41 cellular contexts compared by ENCODE assay signal in the genomic region with DNA sequence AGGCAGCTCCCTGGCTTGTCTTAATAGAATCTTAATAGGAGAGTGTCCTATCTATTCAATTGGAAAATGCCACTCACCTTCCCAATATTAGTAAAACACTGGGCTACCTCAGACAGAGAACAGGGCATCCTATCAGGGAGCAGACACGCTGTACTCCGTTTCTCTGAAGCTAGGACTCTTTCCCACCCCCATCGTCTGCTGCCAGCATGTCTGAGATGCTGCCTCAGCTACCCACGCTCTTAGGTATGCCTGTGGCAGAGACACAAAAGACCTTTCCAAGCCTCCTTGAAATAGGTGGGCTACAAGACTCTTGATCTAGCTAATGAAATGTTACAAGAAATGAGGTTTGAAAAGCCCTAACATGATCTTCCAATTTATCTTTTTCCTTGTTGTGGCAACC. TPM values are rescaled to one million over a fixed set of nuclear protein-coding genes. Genes with fewer than 3 reads are reported as not detected.
"Had no signal": no experiment of that assay in that cellular context is flagged by ENCODE, and none has a peak within 500 bp of the region (broad histone marks: within the 10 kb centered on the region; RNA-seq: fewer than 3 reads in every experiment).

No MANE protein-coding gene starts in this region.

- H3K27ac Mint-ChIP-seq: activated naive CD4-positive, alpha-beta T cell treated with anti-CD3 and anti-CD28 coated beads for 36 hours; activated naive CD4-positive, alpha-beta T cell treated with anti-CD3 and anti-CD28 coated beads, Interleukin-2, amount 10 ng/mL, durations not matched to agents 7 days and 5 days; activated naive CD4-positive, alpha-beta T cell treated with anti-CD3 and anti-CD28 coated beads, Interleukin-2, amount 50 U/mL, for 24 hours; activated naive CD4-positive, alpha-beta T cell treated with anti-CD3 and anti-CD28 coated beads, Interleukin-2, amount 50 U/mL, for 72 hours; activated naive CD8-positive, alpha-beta T cell; activated naive CD8-positive, alpha-beta T cell treated with anti-CD3 and anti-CD28 coated beads for 36 hours; activated naive CD8-positive, alpha-beta T cell treated with anti-CD3 and anti-CD28 coated beads, Interleukin-2, amount 10 ng/mL, durations not matched to agents 7 days and 5 days; activated naive CD8-positive, alpha-beta T cell treated with anti-CD3 and anti-CD28 coated beads, Interleukin-2, amount 50 U/mL, for 24 hours; activated T-cell treated with anti-CD3 and anti-CD28 coated beads, Interleukin-2, amount 50 U/mL, for 24 hours; activated T-cell treated with anti-CD3 and anti-CD28 coated beads, Interleukin-2, amount 50 U/mL, for 72 hours; activated T-helper 1 cell treated with anti-CD3 and anti-CD28 coated beads, Interleukin-12 subunit alpha, Interleukin-12 subunit beta, Interleukin-2, Interleukin-4 antibody, amounts not matched to agents 30 ng/mL and 10 ng/mL and 1 ng/mL, durations not matched to agents 14 hours and 24 hours and 36 hours; activated T-helper 17 cell treated with anti-CD3 and anti-CD28 coated beads, Interleukin-2, amount 50 U/mL, for 72 hours; activated T-helper 2 cell treated with anti-CD3 and anti-CD28 coated beads, Interferon-gamma antibody, Interleukin-2, Interleukin-4, amounts not matched to agents 10 μg/mL and 5 μg/mL and 100 μg/mL, durations not matched to agents 14 hours and 24 hours and 36 hours had no signal

- ATAC-seq: activated naive CD4-positive, alpha-beta T cell treated with anti-CD3 and anti-CD28 coated beads, Interleukin-2, amount 50 U/mL, for 72 hours; activated naive CD8-positive, alpha-beta T cell treated with anti-CD3 and anti-CD28 coated beads, Interleukin-2, amount 50 U/mL, for 24 hours; activated T-cell treated with anti-CD3 and anti-CD28 coated beads, Interleukin-2, amount 50 U/mL, for 72 hours; activated T-helper 17 cell treated with anti-CD3 and anti-CD28 coated beads, Interleukin-2, amount 50 U/mL, for 72 hours; body of pancreas had no signal

- H3K9me3 Mint-ChIP-seq: activated naive CD4-positive, alpha-beta T cell treated with anti-CD3 and anti-CD28 coated beads for 36 hours; activated naive CD4-positive, alpha-beta T cell treated with anti-CD3 and anti-CD28 coated beads, Interleukin-2, amount 10 ng/mL, durations not matched to agents 7 days and 5 days; activated naive CD4-positive, alpha-beta T cell treated with anti-CD3 and anti-CD28 coated beads, Interleukin-2, amount 50 U/mL, for 24 hours; activated naive CD4-positive, alpha-beta T cell treated with anti-CD3 and anti-CD28 coated beads, Interleukin-2, amount 50 U/mL, for 72 hours; activated naive CD8-positive, alpha-beta T cell treated with anti-CD3 and anti-CD28 coated beads for 36 hours; activated naive CD8-positive, alpha-beta T cell treated with anti-CD3 and anti-CD28 coated beads, Interleukin-2, amount 10 ng/mL, durations not matched to agents 7 days and 5 days; activated naive CD8-positive, alpha-beta T cell treated with anti-CD3 and anti-CD28 coated beads, Interleukin-2, amount 50 U/mL, for 24 hours; activated T-cell treated with anti-CD3 and anti-CD28 coated beads, Interleukin-2, amount 50 U/mL, for 24 hours; activated T-cell treated with anti-CD3 and anti-CD28 coated beads, Interleukin-2, amount 50 U/mL, for 72 hours; activated T-helper 1 cell treated with anti-CD3 and anti-CD28 coated beads, Interleukin-12 subunit alpha, Interleukin-12 subunit beta, Interleukin-2, Interleukin-4 antibody, amounts not matched to agents 30 ng/mL and 10 ng/mL and 1 ng/mL, durations not matched to agents 14 hours and 24 hours and 36 hours; activated T-helper 17 cell treated with anti-CD3 and anti-CD28 coated beads, Interleukin-2, amount 50 U/mL, for 72 hours; activated T-helper 2 cell treated with anti-CD3 and anti-CD28 coated beads, Interferon-gamma antibody, Interleukin-2, Interleukin-4, amounts not matched to agents 10 μg/mL and 5 μg/mL and 100 μg/mL, durations not matched to agents 14 hours and 24 hours and 36 hours; central memory CD8-positive, alpha-beta T cell had no signal

- DNase-seq: activated effector memory CD4-positive, alpha-beta T cell treated with anti-CD3 and anti-CD28 coated beads, Interleukin-2, amount 50 U/mL, for 16 hours; activated effector memory CD4-positive, alpha-beta T cell treated with Interleukin-2 at 50 U/mL for 16 hours; activated gamma-delta T cell; activated gamma-delta T cell treated with Interleukin-2 at 50 U/mL for 16 hours; activated naive CD4-positive, alpha-beta T cell; activated naive CD4-positive, alpha-beta T cell treated with anti-CD3 and anti-CD28 coated beads for 36 hours; activated naive CD4-positive, alpha-beta T cell treated with anti-CD3 and anti-CD28 coated beads, Interleukin-2, amount 10 ng/mL, durations not matched to agents 7 days and 5 days; activated naive CD4-positive, alpha-beta T cell treated with anti-CD3 and anti-CD28 coated beads, Interleukin-2, amount 50 U/mL, for 16 hours; activated naive CD4-positive, alpha-beta T cell treated with Interleukin-2 at 50 U/mL for 16 hours; activated naive CD8-positive, alpha-beta T cell treated with anti-CD3 and anti-CD28 coated beads for 36 hours; activated naive CD8-positive, alpha-beta T cell treated with anti-CD3 and anti-CD28 coated beads, Interleukin-2, amount 10 ng/mL, durations not matched to agents 7 days and 5 days; activated naive CD8-positive, alpha-beta T cell treated with anti-CD3 and anti-CD28 coated beads, Interleukin-2, amount 50 U/mL, for 24 hours; activated T-cell treated with anti-CD3 and anti-CD28 coated beads for 4 hours; activated T-cell treated with anti-CD3 and anti-CD28 coated beads, Interleukin-2, amount 50 U/mL, for 1 hour; activated T-cell treated with anti-CD3 and anti-CD28 coated beads, Interleukin-2, amount 50 U/mL, for 24 hours; activated T-cell treated with anti-CD3 and anti-CD28 coated beads, Interleukin-2, amount 50 U/mL, for 48 hours; activated T-cell treated with anti-CD3 and anti-CD28 coated beads, Interleukin-2, amount 50 U/mL, for 72 hours; adrenal gland; amniotic stem cell; amygdala; anterior cingulate cortex; aorta; body of pancreas; brain microvascular endothelial cell; central memory CD4-positive, alpha-beta T cell; cerebellar nuclear complex had no signal

- H3K36me3 Mint-ChIP-seq: activated naive CD4-positive, alpha-beta T cell treated with anti-CD3 and anti-CD28 coated beads, Interleukin-2, amount 10 ng/mL, durations not matched to agents 7 days and 5 days; activated naive CD4-positive, alpha-beta T cell treated with anti-CD3 and anti-CD28 coated beads, Interleukin-2, amount 50 U/mL, for 24 hours; activated naive CD4-positive, alpha-beta T cell treated with anti-CD3 and anti-CD28 coated beads, Interleukin-2, amount 50 U/mL, for 72 hours; activated naive CD8-positive, alpha-beta T cell; activated naive CD8-positive, alpha-beta T cell treated with anti-CD3 and anti-CD28 coated beads for 36 hours; activated naive CD8-positive, alpha-beta T cell treated with anti-CD3 and anti-CD28 coated beads, Interleukin-2, amount 10 ng/mL, durations not matched to agents 7 days and 5 days; brain had no signal

- H3K4me3 Mint-ChIP-seq: activated naive CD4-positive, alpha-beta T cell treated with anti-CD3 and anti-CD28 coated beads for 36 hours; activated naive CD4-positive, alpha-beta T cell treated with anti-CD3 and anti-CD28 coated beads, Interleukin-2, amount 10 ng/mL, durations not matched to agents 7 days and 5 days; activated naive CD4-positive, alpha-beta T cell treated with anti-CD3 and anti-CD28 coated beads, Interleukin-2, amount 50 U/mL, for 24 hours; activated naive CD8-positive, alpha-beta T cell; activated naive CD8-positive, alpha-beta T cell treated with anti-CD3 and anti-CD28 coated beads for 36 hours; activated naive CD8-positive, alpha-beta T cell treated with anti-CD3 and anti-CD28 coated beads, Interleukin-2, amount 10 ng/mL, durations not matched to agents 7 days and 5 days; activated naive CD8-positive, alpha-beta T cell treated with anti-CD3 and anti-CD28 coated beads, Interleukin-2, amount 50 U/mL, for 24 hours; activated T-cell treated with anti-CD3 and anti-CD28 coated beads, Interleukin-2, amount 50 U/mL, for 24 hours; activated T-cell treated with anti-CD3 and anti-CD28 coated beads, Interleukin-2, amount 50 U/mL, for 72 hours; activated T-helper 1 cell treated with anti-CD3 and anti-CD28 coated beads, Interleukin-12 subunit alpha, Interleukin-12 subunit beta, Interleukin-2, Interleukin-4 antibody, amounts not matched to agents 30 ng/mL and 10 ng/mL and 1 ng/mL, durations not matched to agents 14 hours and 24 hours and 36 hours; activated T-helper 17 cell treated with anti-CD3 and anti-CD28 coated beads, Interleukin-2, amount 50 U/mL, for 72 hours; brain; central memory CD8-positive, alpha-beta T cell had no signal

- H3K4me1 Mint-ChIP-seq: activated naive CD4-positive, alpha-beta T cell treated with anti-CD3 and anti-CD28 coated beads, Interleukin-2, amount 10 ng/mL, durations not matched to agents 7 days and 5 days; activated naive CD4-positive, alpha-beta T cell treated with anti-CD3 and anti-CD28 coated beads, Interleukin-2, amount 50 U/mL, for 24 hours; activated naive CD8-positive, alpha-beta T cell treated with anti-CD3 and anti-CD28 coated beads for 36 hours; activated naive CD8-positive, alpha-beta T cell treated with anti-CD3 and anti-CD28 coated beads, Interleukin-2, amount 10 ng/mL, durations not matched to agents 7 days and 5 days; activated naive CD8-positive, alpha-beta T cell treated with anti-CD3 and anti-CD28 coated beads, Interleukin-2, amount 50 U/mL, for 24 hours; activated T-helper 17 cell treated with anti-CD3 and anti-CD28 coated beads, Interleukin-2, amount 50 U/mL, for 72 hours; central memory CD8-positive, alpha-beta T cell had no signal

RNA-seq across cellular contexts. Expression of a gene that starts 2.5 kb away (rescaled TPM):
- total RNA-seq: activated naive CD4-positive, alpha-beta T cell treated with anti-CD3 and anti-CD28 coated beads for 36 hours; activated naive CD4-positive, alpha-beta T cell treated with anti-CD3 and anti-CD28 coated beads, Interleukin-2, amount 50 U/mL, for 72 hours; activated naive CD8-positive, alpha-beta T cell treated with anti-CD3 and anti-CD28 coated beads for 36 hours; activated naive CD8-positive, alpha-beta T cell treated with anti-CD3 and anti-CD28 coated beads, Interleukin-2, amount 10 ng/mL, durations not matched to agents 7 days and 5 days; activated T-cell treated with anti-CD3 and anti-CD28 coated beads, Interleukin-2, amount 50 U/mL, for 72 hours; activated T-helper 1 cell treated with anti-CD3 and anti-CD28 coated beads, Interleukin-12 subunit alpha, Interleukin-12 subunit beta, Interleukin-2, Interleukin-4 antibody, amounts not matched to agents 30 ng/mL and 10 ng/mL and 1 ng/mL, durations not matched to agents 14 hours and 24 hours and 36 hours; activated T-helper 17 cell treated with anti-CD3 and anti-CD28 coated beads, Interleukin-2, amount 50 U/mL, for 72 hours; activated T-helper 2 cell treated with anti-CD3 and anti-CD28 coated beads, Interferon-gamma antibody, Interleukin-2, Interleukin-4, amounts not matched to agents 10 μg/mL and 5 μg/mL and 100 μg/mL, durations not matched to agents 14 hours and 24 hours and 36 hours; adrenal gland; aorta; ascending aorta; astrocyte; body of pancreas; breast epithelium; bronchial epithelial cell; cardiac muscle cell; cerebellum; chondrocyte had no signal

RNA-seq across cellular contexts. Expression of a gene that starts 13.5 kb away (rescaled TPM):
- total RNA-seq: activated naive CD4-positive, alpha-beta T cell treated with anti-CD3 and anti-CD28 coated beads for 36 hours; activated naive CD4-positive, alpha-beta T cell treated with anti-CD3 and anti-CD28 coated beads, Interleukin-2, amount 50 U/mL, for 72 hours; activated naive CD8-positive, alpha-beta T cell treated with anti-CD3 and anti-CD28 coated beads for 36 hours; activated naive CD8-positive, alpha-beta T cell treated with anti-CD3 and anti-CD28 coated beads, Interleukin-2, amount 10 ng/mL, durations not matched to agents 7 days and 5 days; activated T-cell treated with anti-CD3 and anti-CD28 coated beads, Interleukin-2, amount 50 U/mL, for 72 hours; activated T-helper 1 cell treated with anti-CD3 and anti-CD28 coated beads, Interleukin-12 subunit alpha, Interleukin-12 subunit beta, Interleukin-2, Interleukin-4 antibody, amounts not matched to agents 30 ng/mL and 10 ng/mL and 1 ng/mL, durations not matched to agents 14 hours and 24 hours and 36 hours; activated T-helper 17 cell treated with anti-CD3 and anti-CD28 coated beads, Interleukin-2, amount 50 U/mL, for 72 hours; activated T-helper 2 cell treated with anti-CD3 and anti-CD28 coated beads, Interferon-gamma antibody, Interleukin-2, Interleukin-4, amounts not matched to agents 10 μg/mL and 5 μg/mL and 100 μg/mL, durations not matched to agents 14 hours and 24 hours and 36 hours; adrenal gland; aorta; ascending aorta; astrocyte; body of pancreas; breast epithelium; bronchial epithelial cell; cardiac muscle cell; cerebellum; chondrocyte had no signal

RNA-seq across cellular contexts. Expression of a gene that starts 17.0 kb away (rescaled TPM):
- total RNA-seq: activated naive CD4-positive, alpha-beta T cell treated with anti-CD3 and anti-CD28 coated beads for 36 hours; activated naive CD4-positive, alpha-beta T cell treated with anti-CD3 and anti-CD28 coated beads, Interleukin-2, amount 50 U/mL, for 72 hours; activated naive CD8-positive, alpha-beta T cell treated with anti-CD3 and anti-CD28 coated beads for 36 hours; activated naive CD8-positive, alpha-beta T cell treated with anti-CD3 and anti-CD28 coated beads, Interleukin-2, amount 10 ng/mL, durations not matched to agents 7 days and 5 days; activated T-cell treated with anti-CD3 and anti-CD28 coated beads, Interleukin-2, amount 50 U/mL, for 72 hours; activated T-helper 1 cell treated with anti-CD3 and anti-CD28 coated beads, Interleukin-12 subunit alpha, Interleukin-12 subunit beta, Interleukin-2, Interleukin-4 antibody, amounts not matched to agents 30 ng/mL and 10 ng/mL and 1 ng/mL, durations not matched to agents 14 hours and 24 hours and 36 hours; activated T-helper 17 cell treated with anti-CD3 and anti-CD28 coated beads, Interleukin-2, amount 50 U/mL, for 72 hours; activated T-helper 2 cell treated with anti-CD3 and anti-CD28 coated beads, Interferon-gamma antibody, Interleukin-2, Interleukin-4, amounts not matched to agents 10 μg/mL and 5 μg/mL and 100 μg/mL, durations not matched to agents 14 hours and 24 hours and 36 hours; adrenal gland; aorta; ascending aorta; astrocyte; body of pancreas; bronchial epithelial cell; cardiac muscle cell; chondrocyte had no signal

RNA-seq across cellular contexts. Expression of a gene that starts 33.5 kb away (rescaled TPM):
- total RNA-seq: ascending aorta had no signal

RNA-seq across cellular contexts. Expression of a gene that starts 54.2 kb away (rescaled TPM):
- total RNA-seq: activated naive CD4-positive, alpha-beta T cell treated with anti-CD3 and anti-CD28 coated beads for 36 hours; activated naive CD4-positive, alpha-beta T cell treated with anti-CD3 and anti-CD28 coated beads, Interleukin-2, amount 50 U/mL, for 72 hours; activated naive CD8-positive, alpha-beta T cell treated with anti-CD3 and anti-CD28 coated beads for 36 hours; activated naive CD8-positive, alpha-beta T cell treated with anti-CD3 and anti-CD28 coated beads, Interleukin-2, amount 10 ng/mL, durations not matched to agents 7 days and 5 days; activated T-cell treated with anti-CD3 and anti-CD28 coated beads, Interleukin-2, amount 50 U/mL, for 72 hours; activated T-helper 1 cell treated with anti-CD3 and anti-CD28 coated beads, Interleukin-12 subunit alpha, Interleukin-12 subunit beta, Interleukin-2, Interleukin-4 antibody, amounts not matched to agents 30 ng/mL and 10 ng/mL and 1 ng/mL, durations not matched to agents 14 hours and 24 hours and 36 hours; activated T-helper 17 cell treated with anti-CD3 and anti-CD28 coated beads, Interleukin-2, amount 50 U/mL, for 72 hours; activated T-helper 2 cell treated with anti-CD3 and anti-CD28 coated beads, Interferon-gamma antibody, Interleukin-2, Interleukin-4, amounts not matched to agents 10 μg/mL and 5 μg/mL and 100 μg/mL, durations not matched to agents 14 hours and 24 hours and 36 hours; aorta; ascending aorta; astrocyte; body of pancreas; cardiac muscle cell; chondrocyte had no signal
